16 cellular contexts compared by ENCODE assay signal in the genomic region with DNA sequence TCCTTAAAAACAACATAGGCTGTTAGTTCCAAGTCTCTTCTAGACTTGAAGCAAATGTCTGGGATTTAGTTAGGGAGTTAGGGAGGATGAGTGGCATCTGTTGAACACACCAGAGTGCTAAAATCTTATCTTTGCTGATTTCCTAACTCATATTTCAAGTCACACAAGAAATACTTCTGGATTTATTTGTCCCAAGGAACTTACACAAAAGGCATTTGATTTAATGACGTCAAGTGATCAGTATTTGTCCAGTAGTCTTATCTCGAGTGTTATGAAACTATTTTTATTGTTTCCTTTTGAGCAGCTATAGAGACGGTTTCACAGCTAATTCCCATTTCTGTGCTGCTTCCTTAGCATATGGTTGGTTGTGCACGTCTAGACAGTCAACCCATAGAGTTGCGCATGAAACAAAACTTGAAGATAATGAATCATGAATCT.
DNase-seq lines count a peak whose midpoint lies in the region; ATAC-seq and TF ChIP-seq lines count a peak whose summit lies in the region.
"Had no signal": no experiment of that assay in that cellular context is flagged by ENCODE, and none has a peak within 500 bp of the region (broad histone marks: within the 10 kb centered on the region; RNA-seq: fewer than 3 reads in every experiment).

No MANE protein-coding gene starts in this region.

- peak overlapping the region; percentile 40; the same call in 1 of the 2 replicates for H3K27ac ChIP-seq in HEK293 (ENCODE audit: extremely low read depth, low read depth, low read length)
- peak overlapping the region; percentile 1 to 43 (median 36) for H3K27ac ChIP-seq in body of pancreas
- no peak overlapping the region for H3K27ac ChIP-seq in tibial artery
- H3K27ac ChIP-seq: thoracic aorta had no signal

- DNase-seq in A172 (ENCODE audit: low spot score) (peak; percentile 86), body of pancreas (no peak), iris pigment epithelial cell (ENCODE audit: low read depth) (peak; percentile 78), tibial artery (no peak), posterior cingulate gyrus (no peak), SKM-1 treated with dmso at 0.1 percent for 144 hours (lab: John Stamatoyannopoulos, UW; ENCODE audit: unreplicated experiment) (no peak)
- DNase-seq: activated CD4-positive, alpha-beta T cell treated with anti-CD3 and anti-CD28 coated beads, Interleukin-2, amount 50 U/mL, for 4 hours; anterior cingulate cortex; effector CD4-positive, alpha-beta T cell; glutamatergic neuron; NCI-H1417; NCI-H526 had no signal

- TF ChIP-seq CTCF in HEK293 (tag by site-specific recombination; IDR thresholded peaks at IDR 0.05), result no peak
- no peak for TF ChIP-seq CTCF in body of pancreas (IDR thresholded peaks at IDR 0.05)
- no peak for TF ChIP-seq CTCF in tibial artery (IDR thresholded peaks at IDR 0.05)

- H3K9me3 ChIP-seq in HEK293 (ENCODE audit: control insufficient read depth, insufficient read depth, low read depth, low read length) (no peaks in the 10 kb centered on the region), body of pancreas (no peaks in the 10 kb centered on the region), tibial artery (no peaks in the 10 kb centered on the region)
- H3K9me3 ChIP-seq: thoracic aorta had no signal

- POLR2A ChIA-PET in HEK293 (lab: Yijun Ruan, JAX), result interaction anchor here (1.1 kb wide), 1 partner anchor 18 kb away, joined by 3 read pairs; no protein-coding TSS in a partner anchor

- 26 to 30% methylated on average over 5 of the region's 5 CpGs for WGBS in body of pancreas, 2 donors

- ATAC-seq in body of pancreas (peak; percentile 94), HG03457 (IDR thresholded peaks at IDR 0.05; ENCODE audit: unreplicated experiment) (no peak)
- ATAC-seq: left lobe of liver had no signal

- no peaks in the 10 kb centered on the region for H3K27me3 ChIP-seq in body of pancreas
- H3K27me3 ChIP-seq in tibial artery, result no peaks in the 10 kb centered on the region

- intact Hi-C loops in body of pancreas (cut with DNase I) (no loop called here), tibial artery (cut with DNase I; ENCODE audit: low total_unique reads) (no loop called here), posterior cingulate gyrus (cut with DNase I) (no loop called here)

- TF ChIP-seq POLR2A in body of pancreas (IDR thresholded peaks at IDR 0.05), result no peak

- H3K4me3 ChIP-seq in HEK293 (ENCODE audit: low read depth, low read length) (no peak overlapping the region), body of pancreas (no peak overlapping the region), tibial artery (no peak overlapping the region)
- H3K4me3 ChIP-seq: thoracic aorta had no signal

- H3K36me3 ChIP-seq in HEK293 (ENCODE audit: control insufficient read depth in 2 of 2, insufficient read depth in 1 of 2, low read length in 2 of 2), result no peaks in the 10 kb centered on the region
- H3K36me3 ChIP-seq in body of pancreas (replicated peaks in 1 of 2; ENCODE audit: insufficient read depth in 1 of 2, low read depth in 2 of 2), result no peaks in the 10 kb centered on the region
- no peaks in the 10 kb centered on the region for H3K36me3 ChIP-seq in tibial artery
- H3K36me3 ChIP-seq: thoracic aorta had no signal

- H3K4me1 ChIP-seq in HEK293 (ENCODE audit: control insufficient read depth, insufficient read depth, low read length), result peaks cover 6% of the 10 kb centered on the region
- H3K4me1 ChIP-seq in body of pancreas, result peaks cover 9% of the 10 kb centered on the region
- peaks cover 0 to 7% (median 0%) of the 10 kb centered on the region in 4 donors for H3K4me1 ChIP-seq in tibial artery

- CTCF ChIA-PET in HEK293 (lab: Yijun Ruan, JAX), result interaction anchor here (0.5 to 1.0 kb wide), 3 partner anchors 25 to 166 kb away, joined by 3 to 4 read pairs (median 3); no protein-coding TSS in a partner anchor

TF ChIP-seq in HEK293, 187 proteins besides CTCF, POLR2A, EP300 and RAD21 (continues in another document):
- TF ChIP-seq KLF9 (tag by site-specific recombination; IDR thresholded peaks at IDR 0.05; ENCODE audit: low read depth), result no peak
- no peak for TF ChIP-seq ZNF354C (tag by site-specific recombination; IDR thresholded peaks at IDR 0.05; ENCODE audit: borderline replicate concordance, low read depth)
- no peak for TF ChIP-seq ZNF677 (tag by site-specific recombination; IDR thresholded peaks at IDR 0.05)
- no peak for TF ChIP-seq ZNF837 (tag by site-specific recombination; IDR thresholded peaks at IDR 0.05)
- peak; percentile 40; the same call in 1 of the 2 replicates for TF ChIP-seq ZNF843 (tag by site-specific recombination; IDR thresholded peaks at IDR 0.05)
- no peak for TF ChIP-seq ZNF621 (tag by site-specific recombination; IDR thresholded peaks at IDR 0.05)
- TF ChIP-seq YY2 (tag by site-specific recombination; IDR thresholded peaks at IDR 0.05), result no peak
- TF ChIP-seq ZNF175 (tag by site-specific recombination; IDR thresholded peaks at IDR 0.05), result no peak
- no peak for TF ChIP-seq OVOL3 (tag by site-specific recombination; IDR thresholded peaks at IDR 0.05)
- TF ChIP-seq ZXDB (tag by site-specific recombination; IDR thresholded peaks at IDR 0.05), result peak; percentile 55; the same call in 1 of the 2 replicates
- TF ChIP-seq, protein P1, sequence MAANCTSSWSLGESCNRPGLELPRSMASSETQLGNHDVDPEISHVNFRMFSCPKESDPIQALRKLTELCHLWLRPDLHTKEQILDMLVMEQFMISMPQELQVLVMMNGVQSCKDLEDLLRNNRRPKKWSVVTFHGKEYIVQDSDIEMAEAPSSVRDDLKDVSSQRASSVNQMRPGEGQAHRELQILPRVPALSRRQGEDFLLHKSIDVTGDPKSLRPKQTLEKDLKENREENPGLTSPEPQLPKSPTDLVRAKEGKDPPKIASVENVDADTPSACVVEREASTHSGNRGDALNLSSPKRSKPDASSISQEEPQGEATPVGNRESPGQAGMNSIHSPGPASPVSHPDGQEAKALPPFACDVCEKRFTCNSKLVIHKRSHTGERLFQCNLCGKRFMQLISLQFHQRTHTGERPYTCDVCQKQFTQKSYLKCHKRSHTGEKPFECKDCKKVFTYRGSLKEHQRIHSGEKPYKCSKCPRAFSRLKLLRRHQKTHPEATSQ (tag by site-specific recombination; IDR thresholded peaks at IDR 0.05), result no peak
- TF ChIP-seq ZNF223 (tag by site-specific recombination; IDR thresholded peaks at IDR 0.05), result no peak
- no peak for TF ChIP-seq GLI4 (tag by site-specific recombination; IDR thresholded peaks at IDR 0.05)
- TF ChIP-seq, protein P2, sequence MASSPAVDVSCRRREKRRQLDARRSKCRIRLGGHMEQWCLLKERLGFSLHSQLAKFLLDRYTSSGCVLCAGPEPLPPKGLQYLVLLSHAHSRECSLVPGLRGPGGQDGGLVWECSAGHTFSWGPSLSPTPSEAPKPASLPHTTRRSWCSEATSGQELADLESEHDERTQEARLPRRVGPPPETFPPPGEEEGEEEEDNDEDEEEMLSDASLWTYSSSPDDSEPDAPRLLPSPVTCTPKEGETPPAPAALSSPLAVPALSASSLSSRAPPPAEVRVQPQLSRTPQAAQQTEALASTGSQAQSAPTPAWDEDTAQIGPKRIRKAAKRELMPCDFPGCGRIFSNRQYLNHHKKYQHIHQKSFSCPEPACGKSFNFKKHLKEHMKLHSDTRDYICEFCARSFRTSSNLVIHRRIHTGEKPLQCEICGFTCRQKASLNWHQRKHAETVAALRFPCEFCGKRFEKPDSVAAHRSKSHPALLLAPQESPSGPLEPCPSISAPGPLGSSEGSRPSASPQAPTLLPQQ (tag by site-specific recombination; IDR thresholded peaks at IDR 0.05), result no peak
- peak; percentile 80; the same call in 1 of the 2 replicates for TF ChIP-seq MEIS1 (CRISPR knock-in tag; IDR thresholded peaks at IDR 0.05; ENCODE audit: borderline replicate concordance)
- no peak for TF ChIP-seq ZNF202 (tag by site-specific recombination; IDR thresholded peaks at IDR 0.05; ENCODE audit: borderline replicate concordance)
- TF ChIP-seq, protein P3, sequence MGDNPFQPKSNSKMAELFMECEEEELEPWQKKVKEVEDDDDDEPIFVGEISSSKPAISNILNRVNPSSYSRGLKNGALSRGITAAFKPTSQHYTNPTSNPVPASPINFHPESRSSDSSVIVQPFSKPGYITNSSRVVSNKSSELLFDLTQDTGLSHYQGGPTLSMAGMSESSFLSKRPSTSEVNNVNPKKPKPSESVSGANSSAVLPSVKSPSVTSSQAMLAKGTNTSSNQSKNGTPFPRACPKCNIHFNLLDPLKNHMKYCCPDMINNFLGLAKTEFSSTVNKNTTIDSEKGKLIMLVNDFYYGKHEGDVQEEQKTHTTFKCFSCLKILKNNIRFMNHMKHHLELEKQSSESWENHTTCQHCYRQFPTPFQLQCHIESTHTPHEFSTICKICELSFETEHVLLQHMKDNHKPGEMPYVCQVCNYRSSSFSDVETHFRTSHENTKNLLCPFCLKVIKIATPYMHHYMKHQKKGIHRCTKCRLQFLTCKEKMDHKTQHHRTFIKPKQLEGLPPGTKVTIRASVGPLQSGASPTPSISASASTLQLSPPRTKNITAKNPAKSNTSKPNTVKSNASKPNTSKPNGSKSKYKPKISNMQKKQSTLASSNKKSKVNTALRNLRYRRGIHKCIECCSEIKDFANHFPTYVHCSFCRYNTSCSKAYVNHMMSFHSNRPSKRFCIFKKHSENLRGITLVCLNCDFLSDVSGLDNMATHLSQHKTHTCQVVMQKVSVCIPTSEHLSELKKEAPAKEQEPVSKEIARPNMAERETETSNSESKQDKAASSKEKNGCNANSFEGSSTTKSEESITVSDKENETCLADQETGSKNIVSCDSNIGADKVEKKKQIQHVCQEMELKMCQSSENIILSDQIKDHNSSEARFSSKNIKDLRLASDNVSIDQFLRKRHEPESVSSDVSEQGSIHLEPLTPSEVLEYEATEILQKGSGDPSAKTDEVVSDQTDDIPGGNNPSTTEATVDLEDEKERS (tag by site-specific recombination; IDR thresholded peaks at IDR 0.05), result no peak
- TF ChIP-seq, protein P4, sequence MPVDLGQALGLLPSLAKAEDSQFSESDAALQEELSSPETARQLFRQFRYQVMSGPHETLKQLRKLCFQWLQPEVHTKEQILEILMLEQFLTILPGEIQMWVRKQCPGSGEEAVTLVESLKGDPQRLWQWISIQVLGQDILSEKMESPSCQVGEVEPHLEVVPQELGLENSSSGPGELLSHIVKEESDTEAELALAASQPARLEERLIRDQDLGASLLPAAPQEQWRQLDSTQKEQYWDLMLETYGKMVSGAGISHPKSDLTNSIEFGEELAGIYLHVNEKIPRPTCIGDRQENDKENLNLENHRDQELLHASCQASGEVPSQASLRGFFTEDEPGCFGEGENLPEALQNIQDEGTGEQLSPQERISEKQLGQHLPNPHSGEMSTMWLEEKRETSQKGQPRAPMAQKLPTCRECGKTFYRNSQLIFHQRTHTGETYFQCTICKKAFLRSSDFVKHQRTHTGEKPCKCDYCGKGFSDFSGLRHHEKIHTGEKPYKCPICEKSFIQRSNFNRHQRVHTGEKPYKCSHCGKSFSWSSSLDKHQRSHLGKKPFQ (tag by site-specific recombination; IDR thresholded peaks at IDR 0.05), result 0 out of 2 replicates have a peak, but pooled peaks have one; percentile 61
- TF ChIP-seq HOXD13 (CRISPR knock-in tag; IDR thresholded peaks at IDR 0.05; ENCODE audit: borderline replicate concordance), result no peak
- peak; percentile 78 for TF ChIP-seq ZNF629 (tag by site-specific recombination; IDR thresholded peaks at IDR 0.05)

Comparison
In these comparisons a context has a peak if more than half of its experiments do, and no peak if none do; other contexts are left out.
1. DNase-seq: peak in A172 (single experiment) and iris pigment epithelial cell (single experiment); none in body of pancreas (0 of 4), tibial artery (0 of 2), posterior cingulate gyrus (0 of 10) and SKM-1 treated with dmso at 0.1 percent for 144 hours (single experiment).
2. H3K27ac ChIP-seq: peak in HEK293 (single experiment) and body of pancreas (4 of 4); none in tibial artery (0 of 2).